ENCODE assay signal across 22 cellular contexts in genomic region chr4:78618426-78618825, GRCh38.
DNase-seq lines count a peak whose midpoint lies in the region; ATAC-seq and TF ChIP-seq lines count a peak whose summit lies in the region.
"Had no signal": no experiment of that assay in that cellular context is flagged by ENCODE, and none has a peak within 500 bp of the region (broad histone marks: within the 10 kb centered on the region; RNA-seq: fewer than 3 reads in every experiment).

No MANE protein-coding gene starts in this region.

- CTCF ChIA-PET in CD4-positive, alpha-beta memory T cell (lab: Charles Lee; ENCODE audit: partially characterized antibody), result no interaction called here

- H3K9me3 ChIP-seq in CD4-positive, alpha-beta memory T cell (ENCODE audit: control insufficient read depth in 1 of 2, low read length in 2 of 2), result no peaks in the 10 kb centered on the region
- H3K9me3 ChIP-seq in adrenal gland (replicated peaks in 1 of 3), result no peaks in the 10 kb centered on the region
- H3K9me3 ChIP-seq: A549, SJSA1 had no signal

- H3K27ac ChIP-seq in brain microvascular endothelial cell (no peak overlapping the region), adrenal gland (no peak overlapping the region)
- no peak overlapping the region for H3K27ac ChIP-seq in CD4-positive, alpha-beta memory T cell (ENCODE audit: low read depth, low read length)
- H3K27ac ChIP-seq: A549, KMS-11, SJSA1 had no signal

- in situ Hi-C loops in brain microvascular endothelial cell (cut with HindIII; ENCODE audit: low pct_ligation_motif_present, low sequenced_read_pairs), result loop anchor here (25.0 kb wide), 1 partner anchor 244 kb away; no protein-coding TSS in a partner anchor

- no peak overlapping the region for H3K27ac Mint-ChIP-seq in CD4-positive, alpha-beta memory T cell
- H3K27ac Mint-ChIP-seq: CD8-positive, alpha-beta memory T cell; IgD-negative memory B cell had no signal

- H3K4me1 Mint-ChIP-seq in CD4-positive, alpha-beta memory T cell, result peaks cover 0 to 10% (median 3%) of the 10 kb centered on the region in 4 donors

- POLR2A ChIA-PET in CD4-positive, alpha-beta memory T cell (lab: Charles Lee; ENCODE audit: partially characterized antibody), result no interaction called here

- no peaks in the 10 kb centered on the region for H3K9me3 Mint-ChIP-seq in CD4-positive, alpha-beta memory T cell
- H3K9me3 Mint-ChIP-seq: CD8-positive, alpha-beta memory T cell; IgD-negative memory B cell had no signal

- H3K36me3 ChIP-seq in brain microvascular endothelial cell (replicated peaks) (no peaks in the 10 kb centered on the region), adrenal gland (replicated peaks in 1 of 2) (no peaks in the 10 kb centered on the region)
- H3K36me3 ChIP-seq in CD4-positive, alpha-beta memory T cell (ENCODE audit: insufficient read depth, low read length), result no peaks in the 10 kb centered on the region
- H3K36me3 ChIP-seq: SJSA1 had no signal

- TF ChIP-seq CTCF in brain microvascular endothelial cell (IDR thresholded peaks at IDR 0.05; ENCODE audit: low read depth, low read length, missing control alignments) (no peak), fibroblast of the aortic adventitia (IDR thresholded peaks at IDR 0.05; ENCODE audit: insufficient read depth, low read length) (no peak), adrenal gland (IDR thresholded peaks at IDR 0.05) (no peak)

- WGBS in adrenal gland, 4 donors, result 73 to 82% (median 78%) methylated on average over 1 of the region's 1 CpG

- no peaks in the 10 kb centered on the region for H3K27me3 ChIP-seq in brain microvascular endothelial cell (replicated peaks)
- no peaks in the 10 kb centered on the region for H3K27me3 ChIP-seq in CD4-positive, alpha-beta memory T cell (ENCODE audit: insufficient read depth, low read length)
- H3K27me3 ChIP-seq in adrenal gland, result no peaks in the 10 kb centered on the region
- H3K27me3 ChIP-seq: SJSA1 had no signal

- H3K4me3 ChIP-seq in brain microvascular endothelial cell (ENCODE audit: low read depth, low read length) (no peak overlapping the region), fibroblast of the aortic adventitia (ENCODE audit: low read depth, low read length) (no peak overlapping the region), adrenal gland (no peak overlapping the region)
- H3K4me3 ChIP-seq in CD4-positive, alpha-beta memory T cell (ENCODE audit: low read length in 2 of 2), result no peak overlapping the region
- H3K4me3 ChIP-seq: A549, SJSA1 had no signal

- intact Hi-C loops in CD4-positive, alpha-beta memory T cell (cut with micrococcal nuclease), result no loop called here
- intact Hi-C loops in adrenal gland (cut with DNase I), result loop anchor here in 1 of 2 donors (10.0 kb wide), 1 partner anchor 246 kb away; no protein-coding TSS in a partner anchor

- no peak overlapping the region for H3K4me3 Mint-ChIP-seq in CD4-positive, alpha-beta memory T cell
- H3K4me3 Mint-ChIP-seq: CD8-positive, alpha-beta memory T cell; IgD-negative memory B cell had no signal

- DNase-seq in GM04503 (ENCODE audit: low read depth), result peak; percentile 30
- DNase-seq in brain microvascular endothelial cell, result peak; percentile 14
- DNase-seq in fibroblast of the aortic adventitia (ENCODE audit: low read depth), result peak; percentile 21
- DNase-seq in iPS-NIHi11 (ENCODE audit: low spot score), result no peak
- no peak for DNase-seq in CD4-positive, alpha-beta memory T cell
- no peak for DNase-seq in adrenal gland
- DNase-seq: C1 segment of cervical spinal cord; CD8-positive, alpha-beta memory T cell; DMS 273 treated with DMSO at 0.1 percent for 48 hours; DMS79; MM.1S; NCI-H2029; NCI-H446 treated with DMSO at 0.1 percent for 48 hours; NCI-H526 treated with DMSO at 0.1 percent for 48 hours; Right ventricle myocardium superior; RPMI8226 had no signal

- no peak for TF ChIP-seq POLR2A in adrenal gland (IDR thresholded peaks at IDR 0.05)

- peaks cover 0 to 4% of the 10 kb centered on the region in 2 donors for H3K27me3 Mint-ChIP-seq in CD4-positive, alpha-beta memory T cell
- H3K27me3 Mint-ChIP-seq: IgD-negative memory B cell had no signal

- no peaks in the 10 kb centered on the region for H3K36me3 Mint-ChIP-seq in CD4-positive, alpha-beta memory T cell
- H3K36me3 Mint-ChIP-seq: CD8-positive, alpha-beta memory T cell; IgD-negative memory B cell had no signal

- H3K4me1 ChIP-seq in CD4-positive, alpha-beta memory T cell (ENCODE audit: insufficient read depth, low read length), result peaks cover 8% of the 10 kb centered on the region
- H3K4me1 ChIP-seq in adrenal gland (replicated peaks in 1 of 2), result no peaks in the 10 kb centered on the region

- ATAC-seq in HG02798 (IDR thresholded peaks at IDR 0.05; ENCODE audit: poor library complexity, unreplicated experiment), result no peak
- ATAC-seq: A549, HCT116 had no signal

Comparison
In these comparisons a context has a peak if more than half of its experiments do, and no peak if none do; other contexts are left out.
1. DNase-seq: peak in GM04503 (single experiment), brain microvascular endothelial cell (single experiment) and fibroblast of the aortic adventitia (single experiment); none in iPS-NIHi11 (single experiment), CD4-positive, alpha-beta memory T cell (0 of 5) and adrenal gland (0 of 7).